17 cellular contexts compared by ENCODE assay signal in the genomic region with DNA sequence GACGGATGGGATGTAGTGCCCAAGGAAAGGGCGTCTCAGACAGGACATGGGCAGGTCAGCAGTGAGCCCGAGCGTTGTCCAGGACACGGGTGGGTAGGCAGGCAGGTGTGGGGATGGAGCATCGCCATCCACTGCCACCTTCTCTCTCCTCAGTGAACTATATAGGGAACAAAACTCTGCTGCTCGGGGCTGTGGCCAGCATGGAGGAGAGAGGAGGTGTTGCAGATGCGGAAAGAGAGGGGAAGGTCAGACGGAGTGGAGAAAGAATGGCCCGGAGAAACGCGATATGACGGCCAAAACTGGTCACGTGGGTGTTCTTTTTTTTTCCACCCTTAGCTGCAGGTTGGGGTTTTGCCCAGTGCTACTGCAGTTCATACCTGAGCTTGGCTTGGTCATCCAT.
DNase-seq lines count a peak whose midpoint lies in the region; ATAC-seq, FAIRE-seq and TF ChIP-seq lines count a peak whose summit lies in the region.
"Had no signal": no experiment of that assay in that cellular context is flagged by ENCODE, and none has a peak within 500 bp of the region (broad histone marks: within the 10 kb centered on the region; RNA-seq: fewer than 3 reads in every experiment).

No MANE protein-coding gene starts in this region.

- TF ChIP-seq EP300 in HepG2 (IDR thresholded peaks at IDR 0.05; ENCODE audit: low read depth in 2 of 2, low read length in 2 of 2) (no peak), HepG2 (CRISPR knock-in tag; IDR thresholded peaks at IDR 0.05; ENCODE audit: borderline replicate concordance) (no peak), stomach (IDR thresholded peaks at IDR 0.05) (no peak)

- in situ Hi-C loops in HepG2 (cut with HindIII; ENCODE audit: extremely low pct_ligation_motif_present, low pct_unique_long_range_greater_than_20kb) = no loop called here

- intact Hi-C loops in activated CD4-positive, alpha-beta memory T cell treated with anti-CD3 and anti-CD28 coated beads for 36 hours (cut with micrococcal nuclease) = no loop called here
- intact Hi-C loops in HepG2 (cut with micrococcal nuclease; ENCODE audit: unreplicated experiment) (no loop called here), stomach (cut with DNase I; ENCODE audit: low total_unique reads) (no loop called here)

- no peak overlapping the region for H2AFZ ChIP-seq in HepG2 (ENCODE audit: low read length)

- no peak overlapping the region for H3K4me3 Mint-ChIP-seq in activated CD4-positive, alpha-beta memory T cell treated with anti-CD3 and anti-CD28 coated beads, Interleukin-2, amount 10 ng/mL, durations not matched to agents 7 days and 5 days
- no peak overlapping the region for H3K4me3 Mint-ChIP-seq in activated CD4-positive, alpha-beta memory T cell treated with anti-CD3 and anti-CD28 coated beads for 36 hours
- H3K4me3 Mint-ChIP-seq in activated CD8-positive, alpha-beta memory T cell treated with anti-CD3 and anti-CD28 coated beads, Interleukin-2, amount 10 ng/mL, durations not matched to agents 7 days and 5 days = no peak overlapping the region
- H3K4me3 Mint-ChIP-seq in stimulated activated memory B cell treated with anti-CD40 and anti-IgM and Interleukin-4, amounts not matched to agents 10 μg/mL and 1 μg/mL and 100 μg/mL, for 72 hours = no peak overlapping the region
- H3K4me3 Mint-ChIP-seq: IgD-negative memory B cell had no signal

- H4K20me1 ChIP-seq in HepG2 (ENCODE audit: insufficient read depth, low read length) = no peaks in the 10 kb centered on the region

- DNase-seq in activated CD4-positive, alpha-beta memory T cell treated with anti-CD3 and anti-CD28 coated beads, Interleukin-2, amount 10 ng/mL, durations not matched to agents 7 days and 5 days = peak; percentile 6
- no peak for DNase-seq in activated CD4-positive, alpha-beta memory T cell treated with anti-CD3 and anti-CD28 coated beads for 36 hours
- DNase-seq in activated CD8-positive, alpha-beta memory T cell treated with anti-CD3 and anti-CD28 coated beads, Interleukin-2, amount 10 ng/mL, durations not matched to agents 7 days and 5 days = peak; percentile 8
- DNase-seq in HepG2 (ENCODE audit: low spot score) (no peak), stomach (peak; percentile 13), AG20443 (ENCODE audit: low spot score) (no peak)
- DNase-seq: 8988T, C1 segment of cervical spinal cord, DMS 273 treated with DMSO at 0.1 percent for 48 hours, H7, NCI-H1436 treated with DMSO at 0.1 percent for 48 hours, NCI-H2081 treated with DMSO at 0.1 percent for 48 hours, NCI-H526, RPMI8226 had no signal

- WGBS in HepG2 (ENCODE audit: low lambda C conversion rate) = 7% methylated on average over 14 of the region's 14 CpGs
- WGBS in stomach, 5 donors = 82 to 92% (median 87%) methylated on average over 14 of the region's 14 CpGs

- TF ChIP-seq POLR2A in HepG2 (IDR thresholded peaks at IDR 0.05; ENCODE audit: insufficient read depth in 1 of 2, low read depth in 2 of 2, low read length in 2 of 2) (no peak), stomach (IDR thresholded peaks at IDR 0.05) (no peak)

- H3K27ac Mint-ChIP-seq in activated CD4-positive, alpha-beta memory T cell treated with anti-CD3 and anti-CD28 coated beads, Interleukin-2, amount 10 ng/mL, durations not matched to agents 7 days and 5 days = no peak overlapping the region
- no peak overlapping the region for H3K27ac Mint-ChIP-seq in activated CD4-positive, alpha-beta memory T cell treated with anti-CD3 and anti-CD28 coated beads for 36 hours
- no peak overlapping the region for H3K27ac Mint-ChIP-seq in activated CD8-positive, alpha-beta memory T cell treated with anti-CD3 and anti-CD28 coated beads, Interleukin-2, amount 10 ng/mL, durations not matched to agents 7 days and 5 days
- H3K27ac Mint-ChIP-seq in stimulated activated memory B cell treated with anti-CD40 and anti-IgM and Interleukin-4, amounts not matched to agents 10 μg/mL and 1 μg/mL and 100 μg/mL, for 72 hours = no peak overlapping the region
- H3K27ac Mint-ChIP-seq: IgD-negative memory B cell had no signal

- POLR2A ChIA-PET in activated CD4-positive, alpha-beta memory T cell treated with anti-CD3 and anti-CD28 coated beads, Interleukin-2, amount 10 ng/mL, durations not matched to agents 7 days and 5 days (lab: Charles Lee) = no interaction called here
- POLR2A ChIA-PET in activated CD4-positive, alpha-beta memory T cell treated with anti-CD3 and anti-CD28 coated beads for 36 hours (lab: Charles Lee) = no interaction called here
- POLR2A ChIA-PET in HepG2 (lab: Yijun Ruan, JAX) = no interaction called here

- H3K9me3 ChIP-seq in HepG2 (ENCODE audit: low read length) (no peaks in the 10 kb centered on the region), stomach (no peaks in the 10 kb centered on the region)

- no peaks in the 10 kb centered on the region for H3K36me3 Mint-ChIP-seq in activated CD4-positive, alpha-beta memory T cell treated with anti-CD3 and anti-CD28 coated beads, Interleukin-2, amount 10 ng/mL, durations not matched to agents 7 days and 5 days (ENCODE audit: low read depth)
- no peaks in the 10 kb centered on the region for H3K36me3 Mint-ChIP-seq in activated CD4-positive, alpha-beta memory T cell treated with anti-CD3 and anti-CD28 coated beads for 36 hours
- H3K36me3 Mint-ChIP-seq in activated CD8-positive, alpha-beta memory T cell treated with anti-CD3 and anti-CD28 coated beads, Interleukin-2, amount 10 ng/mL, durations not matched to agents 7 days and 5 days = no peaks in the 10 kb centered on the region
- no peaks in the 10 kb centered on the region for H3K36me3 Mint-ChIP-seq in stimulated activated memory B cell treated with anti-CD40 and anti-IgM and Interleukin-4, amounts not matched to agents 10 μg/mL and 1 μg/mL and 100 μg/mL, for 72 hours

- H3K9ac ChIP-seq in HepG2 (ENCODE audit: insufficient read depth, low read depth, low read length) = no peak overlapping the region

- H3K4me1 ChIP-seq in HepG2 (ENCODE audit: insufficient read depth, low read length) (no peaks in the 10 kb centered on the region), stomach (no peaks in the 10 kb centered on the region)

- TF ChIP-seq RAD21 in HepG2 (CRISPR knock-in tag; IDR thresholded peaks at IDR 0.05) = no peak

- H3K4me3 ChIP-seq in HepG2 (replicated peaks in 1 of 3; ENCODE audit: insufficient read depth in 1 of 3, low read depth in 2 of 3, low read length in 3 of 3) (no peak overlapping the region), stomach (no peak overlapping the region)

- no peak for TF ChIP-seq CTCF in HepG2 (CRISPR knock-in tag; IDR thresholded peaks at IDR 0.05)
- TF ChIP-seq CTCF in stomach (IDR thresholded peaks at IDR 0.05) = no peak

- FAIRE-seq in HepG2 (lab: Jason Lieb, UNC) = no peak

- no peak overlapping the region for H3K4me2 ChIP-seq in HepG2 (ENCODE audit: low read depth, low read length)

- no peaks in the 10 kb centered on the region for H3K4me1 Mint-ChIP-seq in activated CD4-positive, alpha-beta memory T cell treated with anti-CD3 and anti-CD28 coated beads, Interleukin-2, amount 10 ng/mL, durations not matched to agents 7 days and 5 days
- no peaks in the 10 kb centered on the region for H3K4me1 Mint-ChIP-seq in activated CD4-positive, alpha-beta memory T cell treated with anti-CD3 and anti-CD28 coated beads for 36 hours (ENCODE audit: low read depth)
- no peaks in the 10 kb centered on the region for H3K4me1 Mint-ChIP-seq in activated CD8-positive, alpha-beta memory T cell treated with anti-CD3 and anti-CD28 coated beads, Interleukin-2, amount 10 ng/mL, durations not matched to agents 7 days and 5 days
- H3K4me1 Mint-ChIP-seq in stimulated activated memory B cell treated with anti-CD40 and anti-IgM and Interleukin-4, amounts not matched to agents 10 μg/mL and 1 μg/mL and 100 μg/mL, for 72 hours = no peaks in the 10 kb centered on the region

- no peak for ATAC-seq in activated CD8-positive, alpha-beta memory T cell treated with anti-CD3 and anti-CD28 coated beads, Interleukin-2, amount 10 ng/mL, durations not matched to agents 7 days and 5 days
- ATAC-seq in HepG2 (no peak), GM21723 (IDR thresholded peaks at IDR 0.05; ENCODE audit: unreplicated experiment) (no peak)
- ATAC-seq in stimulated activated memory B cell treated with anti-CD40 and anti-IgM and Interleukin-4, amounts not matched to agents 10 μg/mL and 1 μg/mL and 100 μg/mL, for 72 hours = no peak

- CTCF ChIA-PET in activated CD4-positive, alpha-beta memory T cell treated with anti-CD3 and anti-CD28 coated beads, Interleukin-2, amount 10 ng/mL, durations not matched to agents 7 days and 5 days (lab: Charles Lee) = no interaction called here
- CTCF ChIA-PET in activated CD4-positive, alpha-beta memory T cell treated with anti-CD3 and anti-CD28 coated beads for 36 hours (lab: Charles Lee) = no interaction called here
- CTCF ChIA-PET in activated CD8-positive, alpha-beta memory T cell treated with anti-CD3 and anti-CD28 coated beads, Interleukin-2, amount 10 ng/mL, durations not matched to agents 7 days and 5 days (lab: Charles Lee) = no interaction called here
- CTCF ChIA-PET in HepG2 (lab: Yijun Ruan, JAX; ENCODE audit: low intra/inter-chr PET ratio, low total read pairs) = no interaction called here

- H3K9me3 Mint-ChIP-seq in activated CD4-positive, alpha-beta memory T cell treated with anti-CD3 and anti-CD28 coated beads, Interleukin-2, amount 10 ng/mL, durations not matched to agents 7 days and 5 days = no peaks in the 10 kb centered on the region
- no peaks in the 10 kb centered on the region for H3K9me3 Mint-ChIP-seq in activated CD4-positive, alpha-beta memory T cell treated with anti-CD3 and anti-CD28 coated beads for 36 hours
- no peaks in the 10 kb centered on the region for H3K9me3 Mint-ChIP-seq in activated CD8-positive, alpha-beta memory T cell treated with anti-CD3 and anti-CD28 coated beads, Interleukin-2, amount 10 ng/mL, durations not matched to agents 7 days and 5 days (ENCODE audit: low read depth)
- no peaks in the 10 kb centered on the region for H3K9me3 Mint-ChIP-seq in stimulated activated memory B cell treated with anti-CD40 and anti-IgM and Interleukin-4, amounts not matched to agents 10 μg/mL and 1 μg/mL and 100 μg/mL, for 72 hours

- no peak overlapping the region for H3K27ac ChIP-seq in HepG2 (ENCODE audit: extremely low read length, insufficient read depth, low read length)
- no peak overlapping the region for H3K27ac ChIP-seq in stomach

- BruUV-seq in HepG2 (replicated peaks; lab: Mats Ljungman, UMichigan) = no TSS peak

- H3K27me3 Mint-ChIP-seq in activated CD4-positive, alpha-beta memory T cell treated with anti-CD3 and anti-CD28 coated beads, Interleukin-2, amount 10 ng/mL, durations not matched to agents 7 days and 5 days = no peaks in the 10 kb centered on the region
- H3K27me3 Mint-ChIP-seq in activated CD4-positive, alpha-beta memory T cell treated with anti-CD3 and anti-CD28 coated beads for 36 hours = peaks cover 2% of the 10 kb centered on the region
- no peaks in the 10 kb centered on the region for H3K27me3 Mint-ChIP-seq in activated CD8-positive, alpha-beta memory T cell treated with anti-CD3 and anti-CD28 coated beads, Interleukin-2, amount 10 ng/mL, durations not matched to agents 7 days and 5 days
- peaks cover 20% of the 10 kb centered on the region for H3K27me3 Mint-ChIP-seq in stimulated activated memory B cell treated with anti-CD40 and anti-IgM and Interleukin-4, amounts not matched to agents 10 μg/mL and 1 μg/mL and 100 μg/mL, for 72 hours

- H3K27me3 ChIP-seq in HepG2 (ENCODE audit: control insufficient read depth in 1 of 2, insufficient read depth in 2 of 2, low read length in 2 of 2) = peaks cover 1 to 21% of the 10 kb centered on the region in 2 experiments; a peak in 3 of 5 replicates
- H3K27me3 ChIP-seq in stomach = no peaks in the 10 kb centered on the region

- H3K36me3 ChIP-seq in HepG2 (replicated peaks in 1 of 2; ENCODE audit: control insufficient read depth in 1 of 2, insufficient read depth in 2 of 2, low read length in 2 of 2) (no peaks in the 10 kb centered on the region), stomach (no peaks in the 10 kb centered on the region)

- no peaks in the 10 kb centered on the region for H3K79me2 ChIP-seq in HepG2 (ENCODE audit: insufficient read depth, low read length)

Comparison
In these comparisons a context has a peak if more than half of its experiments do, and no peak if none do; other contexts are left out.
1. DNase-seq: peak in activated CD4-positive, alpha-beta memory T cell treated with anti-CD3 and anti-CD28 coated beads, Interleukin-2, amount 10 ng/mL, durations not matched to agents 7 days and 5 days (single experiment), activated CD8-positive, alpha-beta memory T cell treated with anti-CD3 and anti-CD28 coated beads, Interleukin-2, amount 10 ng/mL, durations not matched to agents 7 days and 5 days (single experiment) and stomach (single experiment); none in activated CD4-positive, alpha-beta memory T cell treated with anti-CD3 and anti-CD28 coated beads for 36 hours (single experiment), HepG2 (single experiment) and AG20443 (single experiment).